In genomic region chr14:49999826-50000214, GRCh38 we compare ENCODE assay signal across 7 cellular contexts.
DNase-seq lines count a peak whose midpoint lies in the region; ATAC-seq and TF ChIP-seq lines count a peak whose summit lies in the region.

No MANE protein-coding gene starts in this region.

- CTCF ChIA-PET in HEK293 (lab: Yijun Ruan, JAX) = interaction anchor here (0.9 kb wide), 1 partner anchor 9 kb away, joined by 4 read pairs; no protein-coding TSS in a partner anchor
- CTCF ChIA-PET in activated CD4-positive, alpha-beta memory T cell treated with anti-CD3 and anti-CD28 coated beads for 36 hours (lab: Charles Lee) = interaction anchor here (0.6 to 4.2 kb wide), 17 partner anchors 13 to 321 kb away, joined by 3 to 41 read pairs (median 5); no protein-coding TSS in a partner anchor

- peaks cover 26% of the 10 kb centered on the region for H3K4me1 ChIP-seq in HEK293 (ENCODE audit: control insufficient read depth, insufficient read depth, low read length)

- POLR2A ChIA-PET in HEK293 (lab: Yijun Ruan, JAX) = interaction anchor here (1.1 kb wide), 1 partner anchor 137 kb away, joined by 5 read pairs; no protein-coding TSS in a partner anchor
- POLR2A ChIA-PET in activated CD4-positive, alpha-beta memory T cell treated with anti-CD3 and anti-CD28 coated beads for 36 hours (lab: Charles Lee) = interaction anchor here (0.8 to 6.5 kb wide), 27 partner anchors 16 to 379 kb away, joined by 3 to 262 read pairs (median 24); partner anchors contain the start of genes ARF6, MGAT2, NEMF and VCPKMT

- no peaks in the 10 kb centered on the region for H3K27me3 Mint-ChIP-seq in activated CD4-positive, alpha-beta memory T cell treated with anti-CD3 and anti-CD28 coated beads for 36 hours
- H3K27me3 Mint-ChIP-seq in stimulated activated naive CD8-positive, alpha-beta T cell treated with anti-CD3 and anti-CD28 coated beads, Interleukin-15, amount 100 ng/mL, for 72 hours = no peaks in the 10 kb centered on the region

- no peaks in the 10 kb centered on the region for H3K9me3 ChIP-seq in HEK293 (ENCODE audit: control insufficient read depth, insufficient read depth, low read depth, low read length)
- no peaks in the 10 kb centered on the region for H3K9me3 ChIP-seq in iPS-18c (ENCODE audit: control insufficient read depth, insufficient read depth, low read length)

- H3K36me3 ChIP-seq in HEK293 (ENCODE audit: control insufficient read depth in 2 of 2, insufficient read depth in 1 of 2, low read length in 2 of 2) = no peaks in the 10 kb centered on the region

- peak overlapping the region; percentile 71 for H3K4me3 Mint-ChIP-seq in activated CD4-positive, alpha-beta memory T cell treated with anti-CD3 and anti-CD28 coated beads for 36 hours
- H3K4me3 Mint-ChIP-seq in stimulated activated naive CD8-positive, alpha-beta T cell treated with anti-CD3 and anti-CD28 coated beads, Interleukin-15, amount 100 ng/mL, for 72 hours = peak overlapping the region; percentile 76 to 81

- H3K4me3 ChIP-seq in HEK293 (ENCODE audit: low read depth, low read length) = no peak overlapping the region
- 0 out of 2 replicates have a peak overlapping the region, but pooled peaks have one; percentile 5 for H3K4me3 ChIP-seq in iPS-18c (ENCODE audit: insufficient read depth, low read depth, low read length)

- H3K9me3 Mint-ChIP-seq in activated CD4-positive, alpha-beta memory T cell treated with anti-CD3 and anti-CD28 coated beads for 36 hours = no peaks in the 10 kb centered on the region
- H3K9me3 Mint-ChIP-seq in stimulated activated naive CD8-positive, alpha-beta T cell treated with anti-CD3 and anti-CD28 coated beads, Interleukin-15, amount 100 ng/mL, for 72 hours = no peaks in the 10 kb centered on the region

- peak overlapping the region; percentile 95 for H3K27ac Mint-ChIP-seq in activated CD4-positive, alpha-beta memory T cell treated with anti-CD3 and anti-CD28 coated beads for 36 hours
- H3K27ac Mint-ChIP-seq in stimulated activated naive CD8-positive, alpha-beta T cell treated with anti-CD3 and anti-CD28 coated beads, Interleukin-15, amount 100 ng/mL, for 72 hours = peak overlapping the region; percentile 97 to 98

- TF ChIP-seq CTCF in HEK293 (tag by site-specific recombination; IDR thresholded peaks at IDR 0.05) = no peak

- no peak for ATAC-seq in stimulated activated naive CD8-positive, alpha-beta T cell treated with anti-CD3 and anti-CD28 coated beads, Interleukin-15, amount 100 ng/mL, for 72 hours
- ATAC-seq in HG02973 (IDR thresholded peaks at IDR 0.05; ENCODE audit: unreplicated experiment) (no peak), GM19397 (IDR thresholded peaks at IDR 0.05; ENCODE audit: unreplicated experiment) (no peak)

- peak overlapping the region; percentile 72; the same call in 1 of the 2 replicates for H3K27ac ChIP-seq in HEK293 (ENCODE audit: extremely low read depth, low read depth, low read length)

- peaks cover 2% of the 10 kb centered on the region for H3K36me3 Mint-ChIP-seq in activated CD4-positive, alpha-beta memory T cell treated with anti-CD3 and anti-CD28 coated beads for 36 hours

- no peak for DNase-seq in activated CD4-positive, alpha-beta memory T cell treated with anti-CD3 and anti-CD28 coated beads for 36 hours
- DNase-seq in stimulated activated naive CD8-positive, alpha-beta T cell treated with anti-CD3 and anti-CD28 coated beads, Interleukin-15, amount 100 ng/mL, for 72 hours = peak in 1 of 2 donors; percentile 15
- no peak for DNase-seq in AML-193 (lab: John Stamatoyannopoulos, UW)

- intact Hi-C loops in activated CD4-positive, alpha-beta memory T cell treated with anti-CD3 and anti-CD28 coated beads for 36 hours (cut with micrococcal nuclease) = loop anchor here (1.0 to 10.0 kb wide), 12 partner anchors 16 to 524 kb away; partner anchors contain the start of genes DMAC2L, DNAAF2, L2HGDH and SOS2

- peaks cover 55% of the 10 kb centered on the region for H3K4me1 Mint-ChIP-seq in activated CD4-positive, alpha-beta memory T cell treated with anti-CD3 and anti-CD28 coated beads for 36 hours (ENCODE audit: low read depth)
- H3K4me1 Mint-ChIP-seq in stimulated activated naive CD8-positive, alpha-beta T cell treated with anti-CD3 and anti-CD28 coated beads, Interleukin-15, amount 100 ng/mL, for 72 hours = peaks cover 68% of the 10 kb centered on the region

TF ChIP-seq in HEK293, 187 proteins besides CTCF, POLR2A, EP300 and RAD21:
- TF ChIP-seq ZNF596 (tag by site-specific recombination; IDR thresholded peaks at IDR 0.05) (no peak), HOXA7 (CRISPR knock-in tag; IDR thresholded peaks at IDR 0.05; ENCODE audit: borderline replicate concordance) (no peak), ZNF514 (tag by site-specific recombination; IDR thresholded peaks at IDR 0.05) (no peak), ZNF335 (tag by site-specific recombination; conservative IDR thresholded peaks at IDR 0.05) (peak; percentile 52; the same call in 1 of the 2 replicates), ZNF391 (tag by site-specific recombination; IDR thresholded peaks at IDR 0.05; ENCODE audit: borderline replicate concordance, low read depth) (no peak), GFI1B (tag by site-specific recombination; IDR thresholded peaks at IDR 0.05) (0 out of 2 replicates have a peak, but pooled peaks have one; percentile 36), ZNF350 (tag by site-specific recombination; IDR thresholded peaks at IDR 0.05) (no peak), ZNF521 (tag by site-specific recombination; IDR thresholded peaks at IDR 0.05) (no peak), ZNF157 (tag by site-specific recombination; IDR thresholded peaks at IDR 0.05) (no peak), ZNF701 (tag by site-specific recombination; IDR thresholded peaks at IDR 0.05) (no peak), ZNF324 (tag by site-specific recombination; IDR thresholded peaks at IDR 0.05) (no peak)
